ENCODE assay signal across 1 cellular context in the genomic region with DNA sequence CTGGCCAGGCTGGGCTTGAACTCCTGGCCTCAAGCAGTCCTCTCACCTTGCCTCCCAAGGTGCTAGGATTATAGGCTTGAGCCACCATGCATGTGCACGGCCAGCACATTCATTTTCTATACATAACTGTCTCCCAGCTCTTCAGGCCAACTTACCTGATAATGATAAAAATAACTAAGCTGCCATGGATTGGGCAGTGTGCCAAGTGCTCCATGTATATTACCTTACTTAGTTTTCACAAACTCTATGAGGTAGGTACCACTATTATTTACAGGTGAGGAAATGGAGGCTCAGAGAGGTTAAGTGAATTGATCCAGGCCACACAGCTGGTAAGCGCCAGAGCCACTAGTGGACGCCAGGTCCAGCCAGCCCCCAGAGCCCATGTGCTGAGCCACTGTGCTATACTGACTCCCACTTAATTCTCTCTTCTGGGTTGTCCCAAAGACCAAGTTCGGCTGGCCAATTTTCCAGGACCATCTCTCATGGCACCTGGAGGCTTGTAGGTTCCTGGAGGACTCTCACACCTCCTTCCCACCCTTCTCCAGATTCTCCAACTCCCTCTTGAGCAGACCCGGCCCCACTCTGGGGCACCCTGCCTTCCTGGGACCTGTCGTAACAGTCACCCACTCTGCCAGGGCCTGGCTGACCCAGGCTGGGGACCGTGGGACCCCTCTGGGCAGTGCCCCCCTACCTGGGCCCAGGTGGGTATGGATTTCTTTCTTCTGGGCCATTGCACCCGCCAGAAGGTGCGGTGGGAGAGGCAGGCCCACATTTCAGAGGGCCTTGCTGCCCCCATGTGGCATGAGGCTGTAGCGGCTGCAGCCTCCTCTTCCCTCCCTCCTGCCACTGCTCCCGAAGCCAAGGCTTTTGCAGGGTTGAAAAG.
TF ChIP-seq lines count a peak whose summit lies in the region.

No MANE protein-coding gene starts in this region.

TF ChIP-seq in HEK293, 187 proteins besides CTCF, POLR2A, EP300 and RAD21 (continued from another document):
- TF ChIP-seq, protein P1, sequence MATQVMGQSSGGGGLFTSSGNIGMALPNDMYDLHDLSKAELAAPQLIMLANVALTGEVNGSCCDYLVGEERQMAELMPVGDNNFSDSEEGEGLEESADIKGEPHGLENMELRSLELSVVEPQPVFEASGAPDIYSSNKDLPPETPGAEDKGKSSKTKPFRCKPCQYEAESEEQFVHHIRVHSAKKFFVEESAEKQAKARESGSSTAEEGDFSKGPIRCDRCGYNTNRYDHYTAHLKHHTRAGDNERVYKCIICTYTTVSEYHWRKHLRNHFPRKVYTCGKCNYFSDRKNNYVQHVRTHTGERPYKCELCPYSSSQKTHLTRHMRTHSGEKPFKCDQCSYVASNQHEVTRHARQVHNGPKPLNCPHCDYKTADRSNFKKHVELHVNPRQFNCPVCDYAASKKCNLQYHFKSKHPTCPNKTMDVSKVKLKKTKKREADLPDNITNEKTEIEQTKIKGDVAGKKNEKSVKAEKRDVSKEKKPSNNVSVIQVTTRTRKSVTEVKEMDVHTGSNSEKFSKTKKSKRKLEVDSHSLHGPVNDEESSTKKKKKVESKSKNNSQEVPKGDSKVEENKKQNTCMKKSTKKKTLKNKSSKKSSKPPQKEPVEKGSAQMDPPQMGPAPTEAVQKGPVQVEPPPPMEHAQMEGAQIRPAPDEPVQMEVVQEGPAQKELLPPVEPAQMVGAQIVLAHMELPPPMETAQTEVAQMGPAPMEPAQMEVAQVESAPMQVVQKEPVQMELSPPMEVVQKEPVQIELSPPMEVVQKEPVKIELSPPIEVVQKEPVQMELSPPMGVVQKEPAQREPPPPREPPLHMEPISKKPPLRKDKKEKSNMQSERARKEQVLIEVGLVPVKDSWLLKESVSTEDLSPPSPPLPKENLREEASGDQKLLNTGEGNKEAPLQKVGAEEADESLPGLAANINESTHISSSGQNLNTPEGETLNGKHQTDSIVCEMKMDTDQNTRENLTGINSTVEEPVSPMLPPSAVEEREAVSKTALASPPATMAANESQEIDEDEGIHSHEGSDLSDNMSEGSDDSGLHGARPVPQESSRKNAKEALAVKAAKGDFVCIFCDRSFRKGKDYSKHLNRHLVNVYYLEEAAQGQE (tag by site-specific recombination; IDR thresholded peaks at IDR 0.05) = no peak
- TF ChIP-seq, protein P2, sequence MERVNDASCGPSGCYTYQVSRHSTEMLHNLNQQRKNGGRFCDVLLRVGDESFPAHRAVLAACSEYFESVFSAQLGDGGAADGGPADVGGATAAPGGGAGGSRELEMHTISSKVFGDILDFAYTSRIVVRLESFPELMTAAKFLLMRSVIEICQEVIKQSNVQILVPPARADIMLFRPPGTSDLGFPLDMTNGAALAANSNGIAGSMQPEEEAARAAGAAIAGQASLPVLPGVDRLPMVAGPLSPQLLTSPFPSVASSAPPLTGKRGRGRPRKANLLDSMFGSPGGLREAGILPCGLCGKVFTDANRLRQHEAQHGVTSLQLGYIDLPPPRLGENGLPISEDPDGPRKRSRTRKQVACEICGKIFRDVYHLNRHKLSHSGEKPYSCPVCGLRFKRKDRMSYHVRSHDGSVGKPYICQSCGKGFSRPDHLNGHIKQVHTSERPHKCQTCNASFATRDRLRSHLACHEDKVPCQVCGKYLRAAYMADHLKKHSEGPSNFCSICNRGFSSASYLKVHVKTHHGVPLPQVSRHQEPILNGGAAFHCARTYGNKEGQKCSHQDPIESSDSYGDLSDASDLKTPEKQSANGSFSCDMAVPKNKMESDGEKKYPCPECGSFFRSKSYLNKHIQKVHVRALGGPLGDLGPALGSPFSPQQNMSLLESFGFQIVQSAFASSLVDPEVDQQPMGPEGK (tag by site-specific recombination; IDR thresholded peaks at IDR 0.05) = no peak
- TF ChIP-seq, protein P3, sequence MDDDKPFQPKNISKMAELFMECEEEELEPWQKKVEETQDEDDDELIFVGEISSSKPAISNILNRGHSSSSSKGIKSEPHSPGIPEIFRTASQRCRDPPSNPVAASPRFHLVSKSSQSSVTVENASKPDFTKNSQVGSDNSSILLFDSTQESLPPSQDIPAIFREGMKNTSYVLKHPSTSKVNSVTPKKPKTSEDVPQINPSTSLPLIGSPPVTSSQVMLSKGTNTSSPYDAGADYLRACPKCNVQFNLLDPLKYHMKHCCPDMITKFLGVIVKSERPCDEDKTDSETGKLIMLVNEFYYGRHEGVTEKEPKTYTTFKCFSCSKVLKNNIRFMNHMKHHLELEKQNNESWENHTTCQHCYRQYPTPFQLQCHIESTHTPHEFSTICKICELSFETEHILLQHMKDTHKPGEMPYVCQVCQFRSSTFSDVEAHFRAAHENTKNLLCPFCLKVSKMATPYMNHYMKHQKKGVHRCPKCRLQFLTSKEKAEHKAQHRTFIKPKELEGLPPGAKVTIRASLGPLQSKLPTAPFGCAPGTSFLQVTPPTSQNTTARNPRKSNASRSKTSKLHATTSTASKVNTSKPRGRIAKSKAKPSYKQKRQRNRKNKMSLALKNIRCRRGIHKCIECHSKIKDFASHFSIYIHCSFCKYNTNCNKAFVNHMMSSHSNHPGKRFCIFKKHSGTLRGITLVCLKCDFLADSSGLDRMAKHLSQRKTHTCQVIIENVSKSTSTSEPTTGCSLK (tag by site-specific recombination; IDR thresholded peaks at IDR 0.05) = no peak
- TF ChIP-seq ZNF585B (tag by site-specific recombination; IDR thresholded peaks at IDR 0.05) = no peak
- TF ChIP-seq ZNF221 (tag by site-specific recombination; IDR thresholded peaks at IDR 0.05; ENCODE audit: borderline replicate concordance) = no peak
- peak; percentile 76; the same call in 1 of the 2 replicates for TF ChIP-seq ZEB2 (tag by site-specific recombination; IDR thresholded peaks at IDR 0.05)
- no peak for TF ChIP-seq ZNF341 (tag by site-specific recombination; IDR thresholded peaks at IDR 0.05; ENCODE audit: low read depth)
- TF ChIP-seq ZNF600 (tag by site-specific recombination; IDR thresholded peaks at IDR 0.05) = no peak
- TF ChIP-seq, protein P4, sequence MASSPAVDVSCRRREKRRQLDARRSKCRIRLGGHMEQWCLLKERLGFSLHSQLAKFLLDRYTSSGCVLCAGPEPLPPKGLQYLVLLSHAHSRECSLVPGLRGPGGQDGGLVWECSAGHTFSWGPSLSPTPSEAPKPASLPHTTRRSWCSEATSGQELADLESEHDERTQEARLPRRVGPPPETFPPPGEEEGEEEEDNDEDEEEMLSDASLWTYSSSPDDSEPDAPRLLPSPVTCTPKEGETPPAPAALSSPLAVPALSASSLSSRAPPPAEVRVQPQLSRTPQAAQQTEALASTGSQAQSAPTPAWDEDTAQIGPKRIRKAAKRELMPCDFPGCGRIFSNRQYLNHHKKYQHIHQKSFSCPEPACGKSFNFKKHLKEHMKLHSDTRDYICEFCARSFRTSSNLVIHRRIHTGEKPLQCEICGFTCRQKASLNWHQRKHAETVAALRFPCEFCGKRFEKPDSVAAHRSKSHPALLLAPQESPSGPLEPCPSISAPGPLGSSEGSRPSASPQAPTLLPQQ (tag by site-specific recombination; IDR thresholded peaks at IDR 0.05) = 0 out of 2 replicates have a peak, but pooled peaks have one; percentile 21
- TF ChIP-seq EGR2 (tag by site-specific recombination; IDR thresholded peaks at IDR 0.05; ENCODE audit: low read depth) = no peak
- no peak for TF ChIP-seq ZBTB20 (tag by site-specific recombination; IDR thresholded peaks at IDR 0.05)
- TF ChIP-seq ZNF394 (tag by site-specific recombination; IDR thresholded peaks at IDR 0.05; ENCODE audit: borderline replicate concordance) = no peak
- TF ChIP-seq ZNF2 (tag by site-specific recombination; IDR thresholded peaks at IDR 0.05) = no peak
- TF ChIP-seq, protein P5, sequence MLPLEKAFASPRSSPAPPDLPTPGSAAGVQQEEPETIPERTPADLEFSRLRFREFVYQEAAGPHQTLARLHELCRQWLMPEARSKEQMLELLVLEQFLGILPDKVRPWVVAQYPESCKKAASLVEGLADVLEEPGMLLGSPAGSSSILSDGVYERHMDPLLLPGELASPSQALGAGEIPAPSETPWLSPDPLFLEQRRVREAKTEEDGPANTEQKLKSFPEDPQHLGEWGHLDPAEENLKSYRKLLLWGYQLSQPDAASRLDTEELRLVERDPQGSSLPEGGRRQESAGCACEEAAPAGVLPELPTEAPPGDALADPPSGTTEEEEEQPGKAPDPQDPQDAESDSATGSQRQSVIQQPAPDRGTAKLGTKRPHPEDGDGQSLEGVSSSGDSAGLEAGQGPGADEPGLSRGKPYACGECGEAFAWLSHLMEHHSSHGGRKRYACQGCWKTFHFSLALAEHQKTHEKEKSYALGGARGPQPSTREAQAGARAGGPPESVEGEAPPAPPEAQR (tag by site-specific recombination; IDR thresholded peaks at IDR 0.05) = no peak
- no peak for TF ChIP-seq ZNF561 (tag by site-specific recombination; IDR thresholded peaks at IDR 0.05; ENCODE audit: borderline replicate concordance)
- TF ChIP-seq ZSCAN30 (tag by site-specific recombination; IDR thresholded peaks at IDR 0.05) = 0 out of 2 replicates have a peak, but pooled peaks have one; percentile 66
- no peak for TF ChIP-seq ZFP3 (tag by site-specific recombination; IDR thresholded peaks at IDR 0.05; ENCODE audit: low read depth)
- no peak for TF ChIP-seq ZNF664 (tag by site-specific recombination; IDR thresholded peaks at IDR 0.05)
- TF ChIP-seq ZNF654 (tag by site-specific recombination; IDR thresholded peaks at IDR 0.05; ENCODE audit: low read depth) = peak; percentile 76
- TF ChIP-seq, protein P6, sequence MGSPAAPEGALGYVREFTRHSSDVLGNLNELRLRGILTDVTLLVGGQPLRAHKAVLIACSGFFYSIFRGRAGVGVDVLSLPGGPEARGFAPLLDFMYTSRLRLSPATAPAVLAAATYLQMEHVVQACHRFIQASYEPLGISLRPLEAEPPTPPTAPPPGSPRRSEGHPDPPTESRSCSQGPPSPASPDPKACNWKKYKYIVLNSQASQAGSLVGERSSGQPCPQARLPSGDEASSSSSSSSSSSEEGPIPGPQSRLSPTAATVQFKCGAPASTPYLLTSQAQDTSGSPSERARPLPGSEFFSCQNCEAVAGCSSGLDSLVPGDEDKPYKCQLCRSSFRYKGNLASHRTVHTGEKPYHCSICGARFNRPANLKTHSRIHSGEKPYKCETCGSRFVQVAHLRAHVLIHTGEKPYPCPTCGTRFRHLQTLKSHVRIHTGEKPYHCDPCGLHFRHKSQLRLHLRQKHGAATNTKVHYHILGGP (tag by site-specific recombination; IDR thresholded peaks at IDR 0.05) = no peak
- TF ChIP-seq ZNF366 (tag by site-specific recombination; conservative IDR thresholded peaks at IDR 0.05) = peak; percentile 68
- TF ChIP-seq MZF1 (tag by site-specific recombination; IDR thresholded peaks at IDR 0.05; ENCODE audit: borderline replicate concordance) = no peak
